8 cellular contexts compared by ENCODE assay signal in genomic region chr2:54724560-54725342, GRCh38. TPM values are rescaled to one million over a fixed set of nuclear protein-coding genes. Genes with fewer than 3 reads are reported as not detected.
DNase-seq lines count a peak whose midpoint lies in the region; ATAC-seq and TF ChIP-seq lines count a peak whose summit lies in the region.

No MANE protein-coding gene starts in this region.

- H3K27ac ChIP-seq in HL-60 (replicated peaks), result no peak overlapping the region
- H3K27ac ChIP-seq in WERI-Rb-1, result no peak overlapping the region

- H3K27me3 Mint-ChIP-seq in endothelial cell (ENCODE audit: unreplicated experiment) (peaks cover 16% of the 10 kb centered on the region), naive B cell (peaks cover 30 to 34% (median 34%) of the 10 kb centered on the region in 3 donors)

- no peaks in the 10 kb centered on the region for H3K36me3 ChIP-seq in WERI-Rb-1

- H3K27me3 ChIP-seq in HL-60 (ENCODE audit: insufficient read depth, poor library complexity, severe bottlenecking) (peaks cover 31% of the 10 kb centered on the region), WERI-Rb-1 (ENCODE audit: insufficient read depth, low read depth, severe bottlenecking) (no peaks in the 10 kb centered on the region)

- H3K36me3 Mint-ChIP-seq in endothelial cell (ENCODE audit: low read depth, unreplicated experiment) (peaks cover 3% of the 10 kb centered on the region), naive B cell (no peaks in the 10 kb centered on the region)

- ATAC-seq in naive B cell (ENCODE audit: low read depth in 2 of 2) (no peak), HG03342 (IDR thresholded peaks at IDR 0.05; ENCODE audit: unreplicated experiment) (no peak), HG02870 (IDR thresholded peaks at IDR 0.05; ENCODE audit: unreplicated experiment) (no peak), HG02852 (IDR thresholded peaks at IDR 0.05; ENCODE audit: unreplicated experiment) (no peak)

- peak overlapping the region; percentile 30 for H3K27ac Mint-ChIP-seq in endothelial cell (ENCODE audit: unreplicated experiment)
- H3K27ac Mint-ChIP-seq in naive B cell, result peak overlapping the region in 5 of 6 donors; percentile 44 to 80 (median 73)

- TF ChIP-seq CTCF in HL-60 (IDR thresholded peaks at IDR 0.05; ENCODE audit: insufficient read depth, low read length) (no peak), WERI-Rb-1 (IDR thresholded peaks at IDR 0.05; ENCODE audit: low read depth, low read length) (no peak), endothelial cell (IDR thresholded peaks at IDR 0.05; ENCODE audit: unreplicated experiment) (no peak)

- H3K9me3 ChIP-seq in WERI-Rb-1 (ENCODE audit: severe bottlenecking), result no peaks in the 10 kb centered on the region

- H3K9me3 Mint-ChIP-seq in endothelial cell (ENCODE audit: unreplicated experiment) (no peaks in the 10 kb centered on the region), naive B cell (no peaks in the 10 kb centered on the region)

- H3K4me1 Mint-ChIP-seq in endothelial cell (ENCODE audit: unreplicated experiment) (peaks cover 11% of the 10 kb centered on the region), naive B cell (peaks cover 12% of the 10 kb centered on the region in 3 donors)

- DNase-seq in COLO668 (lab: John Stamatoyannopoulos, UW; ENCODE audit: unreplicated experiment) (peak; percentile 64), HL-60 (ENCODE audit: low read depth in 1 of 2, low spot score in 1 of 2) (no peak), WERI-Rb-1 (peak; percentile 65), endothelial cell (ENCODE audit: low spot score) (peak; percentile 52), naive B cell (peak; percentile 38)

- H3K4me3 ChIP-seq in HL-60 (replicated peaks; ENCODE audit: insufficient read depth, low read length), result peak overlapping the region; percentile 84
- H3K4me3 ChIP-seq in WERI-Rb-1 (ENCODE audit: low read depth, low read length), result peak overlapping the region; percentile 84

- H3K4me3 Mint-ChIP-seq in endothelial cell (ENCODE audit: unreplicated experiment) (peak overlapping the region; percentile 91), naive B cell (peak overlapping the region; percentile 94 to 99 (median 96))

RNA-seq across cellular contexts. Expression of gene EML6, which starts 1.3 kb away (rescaled TPM):
- total RNA-seq in endothelial cell (ENCODE audit: unreplicated experiment), result 0.90 TPM
- polyA plus RNA-seq in naive B cell (ENCODE audit: low read depth in 6 of 6), result under 1 TPM in 5 of 6 donors, not detected in 1; 0.04 to 0.56 (median 0.18) TPM

Comparison
In these comparisons a context has a peak if more than half of its experiments do, and no peak if none do; other contexts are left out.
1. DNase-seq: peak in COLO668 (single experiment), WERI-Rb-1 (single experiment), endothelial cell (single experiment) and naive B cell (single experiment); none in HL-60 (0 of 2).